ENCODE assay signal across 9 cellular contexts in genomic region chr3:102536479-102536878, GRCh38.
DNase-seq lines count a peak whose midpoint lies in the region; ATAC-seq and TF ChIP-seq lines count a peak whose summit lies in the region.
"Had no signal": no experiment of that assay in that cellular context is flagged by ENCODE, and none has a peak within 500 bp of the region (broad histone marks: within the 10 kb centered on the region; RNA-seq: fewer than 3 reads in every experiment).

No MANE protein-coding gene starts in this region.

- H3K27me3 ChIP-seq in brain microvascular endothelial cell (replicated peaks) = no peaks in the 10 kb centered on the region

- no peak overlapping the region for H3K27ac ChIP-seq in brain microvascular endothelial cell

- H3K36me3 ChIP-seq in brain microvascular endothelial cell (replicated peaks) = no peaks in the 10 kb centered on the region

- H3K27me3 Mint-ChIP-seq in stimulated activated naive CD8-positive, alpha-beta T cell treated with anti-CD3 and anti-CD28 coated beads, Interleukin-15, amount 100 ng/mL, for 72 hours = peaks cover 6% of the 10 kb centered on the region

- no peak overlapping the region for H3K4me3 Mint-ChIP-seq in stimulated activated naive CD8-positive, alpha-beta T cell treated with anti-CD3 and anti-CD28 coated beads, Interleukin-15, amount 100 ng/mL, for 72 hours
- H3K4me3 Mint-ChIP-seq: activated naive CD8-positive, alpha-beta T cell treated with anti-CD3 and anti-CD28 coated beads, Interleukin-2, amount 10 ng/mL, durations not matched to agents 7 days and 5 days had no signal

- in situ Hi-C loops in brain microvascular endothelial cell (cut with HindIII; ENCODE audit: low pct_ligation_motif_present, low sequenced_read_pairs) = loop anchor here (25.0 kb wide), 2 partner anchors 299 to 724 kb away; no protein-coding TSS in a partner anchor

- DNase-seq in stimulated activated naive CD8-positive, alpha-beta T cell treated with anti-CD3 and anti-CD28 coated beads, Interleukin-15, amount 100 ng/mL, for 72 hours = no peak
- DNase-seq in stimulated activated naive CD8-positive, alpha-beta T cell treated with anti-CD3 and anti-CD28 coated beads, Interleukin-15, Interleukin-2, amounts not matched to agents 100 U/mL and 50 U/mL, for 24 hours = no peak
- DNase-seq in NCI-H460 (ENCODE audit: extremely low read depth, low read depth) (peak; percentile 39), brain microvascular endothelial cell (peak; percentile 16), left kidney (ENCODE audit: low read depth, low spot score) (peak; percentile 68)
- no peak for DNase-seq in activated T-cell treated with anti-CD3 and anti-CD28 coated beads, Interleukin-2, amount 50 U/mL, for 1 hour
- DNase-seq in activated CD4-positive, CD25-positive, alpha-beta regulatory T cell treated with anti-CD3 and anti-CD28 coated beads, Interleukin-2, amount 50 U/mL, for 72 hours = no peak
- DNase-seq: activated naive CD8-positive, alpha-beta T cell treated with anti-CD3 and anti-CD28 coated beads, Interleukin-2, amount 10 ng/mL, durations not matched to agents 7 days and 5 days had no signal

- H3K4me3 ChIP-seq in brain microvascular endothelial cell (ENCODE audit: low read depth, low read length) = no peak overlapping the region

- ATAC-seq in stimulated activated naive CD8-positive, alpha-beta T cell treated with anti-CD3 and anti-CD28 coated beads, Interleukin-15, amount 100 ng/mL, for 72 hours = peak; percentile 43
- no peak for ATAC-seq in stimulated activated naive CD8-positive, alpha-beta T cell treated with anti-CD3 and anti-CD28 coated beads, Interleukin-15, Interleukin-2, amounts not matched to agents 100 U/mL and 50 U/mL, for 24 hours
- ATAC-seq in HG02885 (IDR thresholded peaks at IDR 0.05; ENCODE audit: poor library complexity, unreplicated experiment) = peak; percentile 81

- H3K9me3 Mint-ChIP-seq in stimulated activated naive CD8-positive, alpha-beta T cell treated with anti-CD3 and anti-CD28 coated beads, Interleukin-15, amount 100 ng/mL, for 72 hours = no peaks in the 10 kb centered on the region
- H3K9me3 Mint-ChIP-seq: activated naive CD8-positive, alpha-beta T cell treated with anti-CD3 and anti-CD28 coated beads, Interleukin-2, amount 10 ng/mL, durations not matched to agents 7 days and 5 days had no signal

- no peak overlapping the region for H3K27ac Mint-ChIP-seq in stimulated activated naive CD8-positive, alpha-beta T cell treated with anti-CD3 and anti-CD28 coated beads, Interleukin-15, amount 100 ng/mL, for 72 hours
- H3K27ac Mint-ChIP-seq: activated naive CD8-positive, alpha-beta T cell treated with anti-CD3 and anti-CD28 coated beads, Interleukin-2, amount 10 ng/mL, durations not matched to agents 7 days and 5 days had no signal

- no peaks in the 10 kb centered on the region for H3K4me1 Mint-ChIP-seq in stimulated activated naive CD8-positive, alpha-beta T cell treated with anti-CD3 and anti-CD28 coated beads, Interleukin-15, amount 100 ng/mL, for 72 hours

- TF ChIP-seq CTCF in brain microvascular endothelial cell (IDR thresholded peaks at IDR 0.05; ENCODE audit: low read depth, low read length, missing control alignments) = peak; percentile 51

Comparison
In these comparisons a context has a peak if more than half of its experiments do, and no peak if none do; other contexts are left out.
1. DNase-seq: peak in NCI-H460 (single experiment), brain microvascular endothelial cell (single experiment) and left kidney (single experiment); none in stimulated activated naive CD8-positive, alpha-beta T cell treated with anti-CD3 and anti-CD28 coated beads, Interleukin-15, amount 100 ng/mL, for 72 hours (0 of 2), stimulated activated naive CD8-positive, alpha-beta T cell treated with anti-CD3 and anti-CD28 coated beads, Interleukin-15, Interleukin-2, amounts not matched to agents 100 U/mL and 50 U/mL, for 24 hours (single experiment), activated T-cell treated with anti-CD3 and anti-CD28 coated beads, Interleukin-2, amount 50 U/mL, for 1 hour (single experiment) and activated CD4-positive, CD25-positive, alpha-beta regulatory T cell treated with anti-CD3 and anti-CD28 coated beads, Interleukin-2, amount 50 U/mL, for 72 hours (single experiment).